Comparison of ENCODE assay signal across 1 cellular context in the genomic region with DNA sequence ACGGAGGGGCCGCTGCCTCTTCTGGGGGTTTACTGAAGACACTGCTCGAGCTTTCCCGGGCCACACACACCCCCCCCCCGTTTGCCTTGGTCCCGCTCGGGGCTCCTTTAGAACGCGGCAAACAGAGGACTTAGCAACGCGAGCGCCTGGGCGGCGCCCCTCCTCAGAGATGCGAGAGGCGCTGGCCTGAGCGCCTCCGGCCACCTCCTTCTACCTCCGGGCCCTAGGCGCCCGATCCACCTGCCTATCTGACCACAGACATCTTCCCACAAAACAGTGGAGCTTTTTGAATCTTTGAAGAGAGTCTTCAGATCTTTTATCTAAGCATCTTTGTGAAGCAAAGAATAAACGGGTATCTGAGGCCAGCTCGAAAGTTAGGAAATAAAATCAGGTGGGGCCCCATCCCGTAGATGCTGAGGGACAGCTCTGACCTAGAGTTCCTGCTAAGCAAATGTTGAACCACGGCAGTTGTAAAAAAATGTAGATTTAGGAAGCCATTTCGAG.
TF ChIP-seq lines count a peak whose summit lies in the region.

No MANE protein-coding gene starts in this region.

TF ChIP-seq in IMR-90, 13 proteins besides CTCF, POLR2A, EP300 and RAD21 (continued from another document):
- no peak for TF ChIP-seq MAFK (IDR thresholded peaks at IDR 0.05; ENCODE audit: low read depth, low read length)
- no peak for TF ChIP-seq RCOR1 (IDR thresholded peaks at IDR 0.05; ENCODE audit: insufficient replicate concordance, low read length)
- no peak for TF ChIP-seq MAZ (IDR thresholded peaks at IDR 0.05; ENCODE audit: borderline replicate concordance, low read depth, low read length)
TF ChIP-seq in IMR-90: peak in this region for 0.
